ENCODE assay signal across 14 cellular contexts in genomic region chr17:29720471-29720990, GRCh38.
A peak's percentile ranks its signal among the peaks of the same experiment; 100 is the strongest.
DNase-seq lines count a peak whose midpoint lies in the region; ATAC-seq and TF ChIP-seq lines count a peak whose summit lies in the region.
"Had no signal": no experiment of that assay in that cellular context is flagged by ENCODE, and none has a peak within 500 bp of the region (broad histone marks: within the 10 kb centered on the region; RNA-seq: fewer than 3 reads in every experiment).

No MANE protein-coding gene starts in this region.

- H3K4me3 ChIP-seq in esophagus muscularis mucosa, result no peak overlapping the region
- peak overlapping the region in 1 of 8 donors; percentile 57 for H3K4me3 ChIP-seq in spleen
- H3K4me3 ChIP-seq in aorta (ENCODE audit: low read length in 2 of 2), result no peak overlapping the region
- H3K4me3 ChIP-seq: adrenal gland had no signal

- intact Hi-C loops in esophagus muscularis mucosa (cut with DNase I) (no loop called here), spleen (cut with DNase I; ENCODE audit: low total_unique reads) (no loop called here), aorta (cut with DNase I) (no loop called here)

- H3K27ac ChIP-seq in esophagus muscularis mucosa (replicated peaks in 1 of 4), result peak overlapping the region in 3 of 4 donors; percentile 2 to 45 (median 6)
- peak overlapping the region; percentile 82 to 97 (median 94) for H3K27ac ChIP-seq in spleen
- H3K27ac ChIP-seq in aorta (ENCODE audit: low read depth in 1 of 2, low read length in 2 of 2), result no peak overlapping the region

- DNase-seq in Caki2 (ENCODE audit: low read depth) (peak; percentile 52), MV-4-11 (lab: John Stamatoyannopoulos, UW) (peak; percentile 50), esophagus muscularis mucosa (ENCODE audit: extremely low spot score) (no peak), spleen (no peak), aorta (no peak)
- DNase-seq: activated CD8-positive, alpha-beta memory T cell treated with anti-CD3 and anti-CD28 coated beads, Interleukin-2, amount 50 U/mL, for 48 hours; adrenal gland; Calu3; NCI-H1930; NCI-H82; stimulated activated CD4-positive, alpha-beta T cell treated with anti-CD3 and anti-CD28 coated beads, Interleukin-4, amount 100 ng/mL, for 24 hours; stimulated activated naive CD8-positive, alpha-beta T cell treated with anti-CD3 and anti-CD28 coated beads, Interleukin-15, amount 100 ng/mL, for 72 hours had no signal

- TF ChIP-seq EP300 in esophagus muscularis mucosa (IDR thresholded peaks at IDR 0.05), result no peak

- no peaks in the 10 kb centered on the region for H3K27me3 ChIP-seq in esophagus muscularis mucosa
- no peaks in the 10 kb centered on the region for H3K27me3 ChIP-seq in spleen (replicated peaks in 1 of 7)
- H3K27me3 ChIP-seq in aorta (ENCODE audit: control insufficient read depth in 1 of 2, insufficient read depth in 2 of 2, low read length in 1 of 2), result no peaks in the 10 kb centered on the region
- H3K27me3 ChIP-seq: adrenal gland had no signal

- TF ChIP-seq CTCF in esophagus muscularis mucosa (IDR thresholded peaks at IDR 0.05) (no peak), spleen (IDR thresholded peaks at IDR 0.05 in 8 of 11, conservative IDR thresholded peaks at IDR 0.05 in 3 of 11) (no peak)

- H3K4me1 ChIP-seq in esophagus muscularis mucosa (peaks cover 27 to 45% (median 34%) of the 10 kb centered on the region in 4 donors), spleen (peaks cover 42 to 99% (median 93%) of the 10 kb centered on the region in 6 donors), aorta (ENCODE audit: control insufficient read depth in 1 of 2, insufficient read depth in 2 of 2, low read length in 2 of 2) (peaks cover 4% of the 10 kb centered on the region in 2 donors)

- H3K36me3 ChIP-seq in esophagus muscularis mucosa (no peaks in the 10 kb centered on the region), spleen (peaks cover 0 to 15% (median 0%) of the 10 kb centered on the region in 6 donors), aorta (ENCODE audit: control insufficient read depth in 1 of 2, insufficient read depth in 2 of 2, low read length in 1 of 2) (no peaks in the 10 kb centered on the region)
- H3K36me3 ChIP-seq: adrenal gland had no signal

- H3K9me3 ChIP-seq in esophagus muscularis mucosa, result no peaks in the 10 kb centered on the region
- no peaks in the 10 kb centered on the region for H3K9me3 ChIP-seq in spleen
- H3K9me3 ChIP-seq in aorta (ENCODE audit: control insufficient read depth, low read length), result no peaks in the 10 kb centered on the region
- H3K9me3 ChIP-seq: adrenal gland had no signal

- WGBS in esophagus muscularis mucosa, result 57% methylated on average over 4 of the region's 4 CpGs
- WGBS in spleen, 5 donors, result 42 to 56% (median 49%) methylated on average over 4 of the region's 4 CpGs
- 77 to 82% methylated on average over 4 of the region's 4 CpGs for WGBS in aorta, 2 donors

- in situ Hi-C loops in Caki2 (cut with HindIII; ENCODE audit: low pct_unique_long_range_greater_than_20kb, low sequenced_read_pairs), result no loop called here

- ATAC-seq in GM18505 (IDR thresholded peaks at IDR 0.05; ENCODE audit: unreplicated experiment), result no peak
- ATAC-seq in HG03045 (IDR thresholded peaks at IDR 0.05; ENCODE audit: unreplicated experiment), result no peak
- no peak for ATAC-seq in aorta (ENCODE audit: low FRiP score)
- ATAC-seq: stimulated activated naive CD8-positive, alpha-beta T cell treated with anti-CD3 and anti-CD28 coated beads, Interleukin-15, amount 100 ng/mL, for 72 hours had no signal

- TF ChIP-seq POLR2A in esophagus muscularis mucosa (IDR thresholded peaks at IDR 0.05; ENCODE audit: low read depth) (no peak), spleen (IDR thresholded peaks at IDR 0.05) (no peak), GM18505 (IDR thresholded peaks at IDR 0.05; ENCODE audit: borderline replicate concordance, extremely low read depth, insufficient read depth, insufficient read length) (no peak)

Comparison
In these comparisons a context has a peak if more than half of its experiments do, and no peak if none do; other contexts are left out.
1. DNase-seq: peak in Caki2 (single experiment) and MV-4-11 (single experiment); none in esophagus muscularis mucosa (single experiment), spleen (single experiment) and aorta (0 of 2).
2. H3K27ac ChIP-seq: peak in esophagus muscularis mucosa (3 of 4) and spleen (8 of 8); none in aorta (0 of 2).